ENCODE assay signal across 1 cellular context in genomic region chr12:66915312-66915904, GRCh38.
TF ChIP-seq lines count a peak whose summit lies in the region.

No MANE protein-coding gene starts in this region.

TF ChIP-seq in HEK293, 187 proteins besides CTCF, POLR2A, EP300 and RAD21 (continued from another document):
- TF ChIP-seq ZSCAN18 (tag by site-specific recombination; IDR thresholded peaks at IDR 0.05) (no peak), ZNF114 (tag by site-specific recombination; IDR thresholded peaks at IDR 0.05) (no peak), ZFP37 (tag by site-specific recombination; IDR thresholded peaks at IDR 0.05) (no peak), ZNF629 (tag by site-specific recombination; IDR thresholded peaks at IDR 0.05) (peak; percentile 34; the same call in 1 of the 2 replicates), EGR2 (tag by site-specific recombination; IDR thresholded peaks at IDR 0.05; ENCODE audit: low read depth) (peak; percentile 71), ZXDB (tag by site-specific recombination; IDR thresholded peaks at IDR 0.05) (no peak), GLI2 (tag by site-specific recombination; IDR thresholded peaks at IDR 0.05; ENCODE audit: borderline replicate concordance, low read depth) (no peak), ZIC2 (tag by site-specific recombination; IDR thresholded peaks at IDR 0.05) (peak; percentile 91), ZNF670 (tag by site-specific recombination; IDR thresholded peaks at IDR 0.05; ENCODE audit: low read depth) (no peak), ZNF530 (tag by site-specific recombination; IDR thresholded peaks at IDR 0.05; ENCODE audit: low read depth) (no peak), ZNF248 (tag by site-specific recombination; IDR thresholded peaks at IDR 0.05) (no peak), ZNF600 (tag by site-specific recombination; IDR thresholded peaks at IDR 0.05) (peak; percentile 82), ZNF19 (tag by site-specific recombination; IDR thresholded peaks at IDR 0.05; ENCODE audit: low read depth) (no peak), ZNF18 (tag by site-specific recombination; IDR thresholded peaks at IDR 0.05) (no peak), ZNF843 (tag by site-specific recombination; IDR thresholded peaks at IDR 0.05) (no peak), ZBTB17 (tag by site-specific recombination; IDR thresholded peaks at IDR 0.05) (peak; percentile 74), ZNF654 (tag by site-specific recombination; IDR thresholded peaks at IDR 0.05; ENCODE audit: low read depth) (no peak), ZNF660 (tag by site-specific recombination; IDR thresholded peaks at IDR 0.05) (peak; percentile 80), ZNF514 (tag by site-specific recombination; IDR thresholded peaks at IDR 0.05) (no peak), ZBTB21 (tag by site-specific recombination; IDR thresholded peaks at IDR 0.05) (peak; percentile 59; the same call in 1 of the 2 replicates), ZNF48 (tag by site-specific recombination; IDR thresholded peaks at IDR 0.05) (no peak), ZSCAN4 (tag by site-specific recombination; IDR thresholded peaks at IDR 0.05) (no peak), ZNF311 (tag by site-specific recombination; IDR thresholded peaks at IDR 0.05; ENCODE audit: borderline replicate concordance) (no peak), BCL6B (tag by site-specific recombination; IDR thresholded peaks at IDR 0.05) (no peak), ZNF558 (tag by site-specific recombination; IDR thresholded peaks at IDR 0.05) (peak; percentile 59; the same call in 1 of the 2 replicates), ZNF335 (tag by site-specific recombination; conservative IDR thresholded peaks at IDR 0.05) (peak; percentile 55; the same call in 1 of the 2 replicates), ZNF138 (tag by site-specific recombination; IDR thresholded peaks at IDR 0.05; ENCODE audit: borderline replicate concordance) (no peak), ZNF280C (tag by site-specific recombination; IDR thresholded peaks at IDR 0.05) (no peak), ZNF354C (tag by site-specific recombination; IDR thresholded peaks at IDR 0.05; ENCODE audit: borderline replicate concordance, low read depth) (no peak), ZNF621 (tag by site-specific recombination; IDR thresholded peaks at IDR 0.05) (no peak), ZNF777 (tag by site-specific recombination; IDR thresholded peaks at IDR 0.05; ENCODE audit: borderline replicate concordance) (no peak), ZNF571 (tag by site-specific recombination; IDR thresholded peaks at IDR 0.05) (no peak), ZNF239 (tag by site-specific recombination; IDR thresholded peaks at IDR 0.05) (no peak), ZNF366 (tag by site-specific recombination; conservative IDR thresholded peaks at IDR 0.05) (no peak), ZFP3 (tag by site-specific recombination; IDR thresholded peaks at IDR 0.05; ENCODE audit: low read depth) (no peak), ZNF2 (tag by site-specific recombination; IDR thresholded peaks at IDR 0.05) (no peak), ZNF394 (tag by site-specific recombination; IDR thresholded peaks at IDR 0.05; ENCODE audit: borderline replicate concordance) (no peak), ZNF148 (tag by site-specific recombination; IDR thresholded peaks at IDR 0.05; ENCODE audit: borderline replicate concordance) (no peak), MEIS1 (CRISPR knock-in tag; IDR thresholded peaks at IDR 0.05; ENCODE audit: borderline replicate concordance) (no peak), ZNF184 (tag by site-specific recombination; IDR thresholded peaks at IDR 0.05) (no peak), ZNF280D (tag by site-specific recombination; IDR thresholded peaks at IDR 0.05) (no peak), ZNF23 (tag by site-specific recombination; IDR thresholded peaks at IDR 0.05; ENCODE audit: borderline replicate concordance) (no peak), ZFP69B (tag by site-specific recombination; IDR thresholded peaks at IDR 0.05) (0 out of 2 replicates have a peak, but pooled peaks have one; percentile 12), ZBTB44 (tag by site-specific recombination; IDR thresholded peaks at IDR 0.05) (no peak), ZNF704 (tag by site-specific recombination; IDR thresholded peaks at IDR 0.05) (no peak)
